ENCODE assay signal across 1 cellular context in the genomic region with DNA sequence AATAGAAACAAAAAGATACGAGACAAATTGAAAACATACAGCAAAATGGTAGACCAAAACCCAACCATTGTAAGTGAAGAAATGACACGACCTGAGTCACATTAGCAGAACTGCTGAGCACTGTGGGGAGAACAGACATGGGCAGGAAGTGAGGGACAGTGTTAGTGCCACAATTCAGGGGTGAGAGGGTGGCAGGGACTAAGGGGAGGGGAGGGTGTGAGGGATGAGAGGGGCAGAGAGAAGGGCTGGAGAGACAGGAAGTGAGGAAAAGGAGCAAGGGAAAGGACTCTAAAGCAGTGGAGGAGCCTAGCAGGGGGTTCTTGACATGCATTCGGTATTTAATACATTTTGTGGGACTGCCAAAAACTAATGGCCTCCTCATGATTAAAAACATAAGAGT.
TF ChIP-seq lines count a peak whose summit lies in the region.

No MANE protein-coding gene starts in this region.

TF ChIP-seq in HEK293T, 16 proteins besides CTCF, POLR2A, EP300 and RAD21 (continued from another document):
- no peak for TF ChIP-seq SUZ12 (IDR thresholded peaks at IDR 0.05)
- TF ChIP-seq ARNT (IDR thresholded peaks at IDR 0.05), result no peak
- TF ChIP-seq CTBP1 (IDR thresholded peaks at IDR 0.05; ENCODE audit: borderline replicate concordance), result no peak
- TF ChIP-seq FOXA1 (IDR thresholded peaks at IDR 0.05), result no peak
- TF ChIP-seq SP1 (IDR thresholded peaks at IDR 0.05), result no peak
- no peak for TF ChIP-seq L3MBTL2 (conservative IDR thresholded peaks at IDR 0.05)
- no peak for TF ChIP-seq FOXK2 (IDR thresholded peaks at IDR 0.05)
- no peak for TF ChIP-seq ZNF384 (IDR thresholded peaks at IDR 0.05)
- no peak for TF ChIP-seq ELF4 (IDR thresholded peaks at IDR 0.05)
- TF ChIP-seq HDGF (IDR thresholded peaks at IDR 0.05; ENCODE audit: borderline replicate concordance), result no peak
- no peak for TF ChIP-seq FOXM1 (IDR thresholded peaks at IDR 0.05; ENCODE audit: borderline replicate concordance)
